2 cellular contexts compared by ENCODE assay signal in genomic region chr7:121182281-121182680, GRCh38.
TF ChIP-seq lines count a peak whose summit lies in the region.

No MANE protein-coding gene starts in this region.

TF ChIP-seq in IMR-90, 13 proteins besides CTCF, POLR2A, EP300 and RAD21:
- TF ChIP-seq, protein P1, sequence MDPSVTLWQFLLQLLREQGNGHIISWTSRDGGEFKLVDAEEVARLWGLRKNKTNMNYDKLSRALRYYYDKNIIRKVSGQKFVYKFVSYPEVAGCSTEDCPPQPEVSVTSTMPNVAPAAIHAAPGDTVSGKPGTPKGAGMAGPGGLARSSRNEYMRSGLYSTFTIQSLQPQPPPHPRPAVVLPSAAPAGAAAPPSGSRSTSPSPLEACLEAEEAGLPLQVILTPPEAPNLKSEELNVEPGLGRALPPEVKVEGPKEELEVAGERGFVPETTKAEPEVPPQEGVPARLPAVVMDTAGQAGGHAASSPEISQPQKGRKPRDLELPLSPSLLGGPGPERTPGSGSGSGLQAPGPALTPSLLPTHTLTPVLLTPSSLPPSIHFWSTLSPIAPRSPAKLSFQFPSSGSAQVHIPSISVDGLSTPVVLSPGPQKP (IDR thresholded peaks at IDR 0.05; ENCODE audit: borderline replicate concordance, low read depth, low read length): no peak
- TF ChIP-seq BHLHE40 (IDR thresholded peaks at IDR 0.05; ENCODE audit: low read depth, low read length) (no peak), FOS (IDR thresholded peaks at IDR 0.05; ENCODE audit: low read depth, low read length) (no peak)

TF ChIP-seq in H1, 55 proteins besides CTCF, POLR2A, EP300 and RAD21:
- TF ChIP-seq, protein P2, sequence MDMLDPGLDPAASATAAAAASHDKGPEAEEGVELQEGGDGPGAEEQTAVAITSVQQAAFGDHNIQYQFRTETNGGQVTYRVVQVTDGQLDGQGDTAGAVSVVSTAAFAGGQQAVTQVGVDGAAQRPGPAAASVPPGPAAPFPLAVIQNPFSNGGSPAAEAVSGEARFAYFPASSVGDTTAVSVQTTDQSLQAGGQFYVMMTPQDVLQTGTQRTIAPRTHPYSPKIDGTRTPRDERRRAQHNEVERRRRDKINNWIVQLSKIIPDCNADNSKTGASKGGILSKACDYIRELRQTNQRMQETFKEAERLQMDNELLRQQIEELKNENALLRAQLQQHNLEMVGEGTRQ (IDR thresholded peaks at IDR 0.05; ENCODE audit: low read length): no peak
- TF ChIP-seq SP4 (IDR thresholded peaks at IDR 0.05; ENCODE audit: low read length) (no peak), BACH1 (IDR thresholded peaks at IDR 0.05; ENCODE audit: low read length) (no peak), TAF7 (optimal IDR thresholded peaks at IDR 0.05; ENCODE audit: borderline replicate concordance, low read depth, low read length) (no peak), MAX (IDR thresholded peaks at IDR 0.05) (no peak), RNF2 (IDR thresholded peaks at IDR 0.05; ENCODE audit: borderline replicate concordance, low read depth, low read length, missing control alignments, poor library complexity, severe bottlenecking) (no peak)
